In genomic region chrX:73916489-73916888, GRCh38 we compare ENCODE assay signal across 1 cellular context.
TF ChIP-seq lines count a peak whose summit lies in the region.

No MANE protein-coding gene starts in this region.

TF ChIP-seq in SK-N-SH, 30 proteins besides CTCF, POLR2A, EP300 and RAD21 (continued from another document):
- TF ChIP-seq, protein P1, sequence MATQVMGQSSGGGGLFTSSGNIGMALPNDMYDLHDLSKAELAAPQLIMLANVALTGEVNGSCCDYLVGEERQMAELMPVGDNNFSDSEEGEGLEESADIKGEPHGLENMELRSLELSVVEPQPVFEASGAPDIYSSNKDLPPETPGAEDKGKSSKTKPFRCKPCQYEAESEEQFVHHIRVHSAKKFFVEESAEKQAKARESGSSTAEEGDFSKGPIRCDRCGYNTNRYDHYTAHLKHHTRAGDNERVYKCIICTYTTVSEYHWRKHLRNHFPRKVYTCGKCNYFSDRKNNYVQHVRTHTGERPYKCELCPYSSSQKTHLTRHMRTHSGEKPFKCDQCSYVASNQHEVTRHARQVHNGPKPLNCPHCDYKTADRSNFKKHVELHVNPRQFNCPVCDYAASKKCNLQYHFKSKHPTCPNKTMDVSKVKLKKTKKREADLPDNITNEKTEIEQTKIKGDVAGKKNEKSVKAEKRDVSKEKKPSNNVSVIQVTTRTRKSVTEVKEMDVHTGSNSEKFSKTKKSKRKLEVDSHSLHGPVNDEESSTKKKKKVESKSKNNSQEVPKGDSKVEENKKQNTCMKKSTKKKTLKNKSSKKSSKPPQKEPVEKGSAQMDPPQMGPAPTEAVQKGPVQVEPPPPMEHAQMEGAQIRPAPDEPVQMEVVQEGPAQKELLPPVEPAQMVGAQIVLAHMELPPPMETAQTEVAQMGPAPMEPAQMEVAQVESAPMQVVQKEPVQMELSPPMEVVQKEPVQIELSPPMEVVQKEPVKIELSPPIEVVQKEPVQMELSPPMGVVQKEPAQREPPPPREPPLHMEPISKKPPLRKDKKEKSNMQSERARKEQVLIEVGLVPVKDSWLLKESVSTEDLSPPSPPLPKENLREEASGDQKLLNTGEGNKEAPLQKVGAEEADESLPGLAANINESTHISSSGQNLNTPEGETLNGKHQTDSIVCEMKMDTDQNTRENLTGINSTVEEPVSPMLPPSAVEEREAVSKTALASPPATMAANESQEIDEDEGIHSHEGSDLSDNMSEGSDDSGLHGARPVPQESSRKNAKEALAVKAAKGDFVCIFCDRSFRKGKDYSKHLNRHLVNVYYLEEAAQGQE (IDR thresholded peaks at IDR 0.05; ENCODE audit: low read depth, low read length) = no peak
- TF ChIP-seq CHD2 (IDR thresholded peaks at IDR 0.05; ENCODE audit: low read length, partially characterized antibody) (no peak), GATA2 (CRISPR knock-in tag; IDR thresholded peaks at IDR 0.05) (no peak)
